ENCODE assay signal across 1 cellular context in the genomic region with DNA sequence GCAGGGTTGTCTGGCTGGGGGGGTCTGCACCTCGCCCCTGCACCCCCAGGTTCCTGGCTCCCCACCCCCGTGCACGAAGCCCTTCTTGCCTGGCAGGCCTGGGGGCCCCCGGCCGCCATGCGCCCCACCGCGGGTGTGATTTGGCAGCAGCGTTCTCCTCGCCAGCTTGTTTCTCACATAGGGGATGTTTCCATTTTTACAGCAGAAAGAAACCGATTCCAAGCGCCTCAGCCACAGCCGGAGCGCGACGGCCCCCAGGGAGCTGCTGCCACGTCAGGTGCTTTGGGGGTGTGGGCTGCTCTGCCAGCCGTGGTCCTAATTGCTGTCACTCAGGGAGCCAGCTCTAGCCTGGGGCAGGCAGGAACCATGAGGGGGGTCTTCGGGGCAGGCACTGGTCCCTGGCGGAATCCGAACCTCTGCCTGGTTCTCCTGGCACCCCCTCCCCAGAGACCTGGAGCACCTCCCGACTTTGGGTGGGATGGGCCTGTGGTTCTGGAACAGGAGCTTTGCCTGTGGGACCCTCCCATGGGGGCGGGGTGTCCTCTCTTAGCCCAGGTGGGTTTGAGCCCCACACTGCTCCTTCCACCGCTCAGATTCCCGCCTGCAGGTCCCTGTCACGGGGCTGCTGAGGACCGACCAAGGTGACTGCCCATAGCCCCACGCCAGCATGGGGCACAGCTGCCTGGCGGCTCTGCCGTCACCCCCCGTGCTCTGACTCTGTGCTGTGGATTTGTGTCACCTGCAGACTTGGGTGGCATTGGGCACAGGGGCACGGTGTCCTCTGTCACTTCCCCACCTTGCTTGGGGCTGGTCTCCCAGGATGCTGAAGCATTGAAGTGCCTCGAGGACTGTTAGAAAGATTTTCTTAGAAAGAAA.
TF ChIP-seq lines count a peak whose summit lies in the region.

No MANE protein-coding gene starts in this region.

TF ChIP-seq in HEK293, 187 proteins besides CTCF, POLR2A, EP300 and RAD21 (continued from another document):
- TF ChIP-seq ZNF626 (tag by site-specific recombination; IDR thresholded peaks at IDR 0.05): no peak
TF ChIP-seq in HEK293: peak in this region for 1.
